In genomic region chr13:40221131-40221459, GRCh38 we compare ENCODE assay signal across 1 cellular context.
TF ChIP-seq lines count a peak whose summit lies in the region.

No MANE protein-coding gene starts in this region.

TF ChIP-seq in GM23338, 12 proteins besides CTCF, POLR2A, EP300 and RAD21 (continued from another document):
- TF ChIP-seq ZNF462 (CRISPR knock-in tag; IDR thresholded peaks at IDR 0.05), result no peak
TF ChIP-seq in GM23338: peak in this region for 0.
